19 cellular contexts compared by ENCODE assay signal in the genomic region with DNA sequence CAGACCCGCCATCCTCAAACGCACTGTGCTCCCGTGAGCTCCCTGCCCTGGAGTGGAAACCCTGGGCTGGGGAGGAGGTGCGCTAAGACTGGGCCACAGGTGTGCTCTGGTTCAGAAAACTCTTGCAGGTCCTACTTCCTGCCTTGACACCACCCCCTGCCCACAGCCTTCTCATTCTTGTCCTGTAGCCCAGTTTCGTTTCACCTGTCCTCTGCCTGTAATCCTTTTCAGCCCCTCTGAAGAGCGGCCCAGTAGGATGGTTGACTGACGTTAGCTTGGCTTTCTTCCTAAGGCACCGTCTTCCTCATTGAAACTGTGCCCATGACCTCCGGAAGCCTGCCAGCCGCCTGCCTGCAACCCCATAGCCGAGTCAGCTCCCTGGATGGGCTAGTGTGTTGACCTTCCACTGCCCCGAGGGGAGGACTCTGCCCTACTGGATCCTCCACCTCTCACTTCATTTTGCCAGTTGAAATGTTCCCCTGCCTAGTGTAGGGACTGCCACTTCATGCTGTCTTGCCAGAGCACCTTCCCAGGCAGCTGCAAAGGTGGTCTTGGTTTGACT.
"Had no signal": no experiment of that assay in that cellular context is flagged by ENCODE, and none has a peak within 500 bp of the region (broad histone marks: within the 10 kb centered on the region; RNA-seq: fewer than 3 reads in every experiment).

No MANE protein-coding gene starts in this region.

- H3K9me3 ChIP-seq: mucosa of descending colon, pancreas, sigmoid colon, stomach, upper lobe of right lung had no signal

- H3K27me3 ChIP-seq: pancreas, sigmoid colon, stomach, upper lobe of right lung had no signal

- H3K27ac ChIP-seq: coronary artery, pancreas, sigmoid colon, stomach, upper lobe of right lung had no signal

- ATAC-seq: activated CD8-positive, alpha-beta T cell treated with anti-CD3 and anti-CD28 coated beads for 36 hours; mucosa of descending colon; upper lobe of right lung had no signal

- H3K4me1 Mint-ChIP-seq: activated CD4-positive, alpha-beta T cell treated with anti-CD3 and anti-CD28 coated beads, Interleukin-2, amount 10 ng/mL, durations not matched to agents 24 days and 14 days; memory B cell had no signal

- H3K27me3 Mint-ChIP-seq: activated CD4-positive, alpha-beta T cell treated with anti-CD3 and anti-CD28 coated beads, Interleukin-2, amount 10 ng/mL, durations not matched to agents 24 days and 14 days had no signal

- H3K36me3 Mint-ChIP-seq: memory B cell; naive B cell; stimulated activated effector memory CD8-positive, alpha-beta T cell treated with anti-CD3 and anti-CD28 coated beads, Interleukin-12 subunit alpha, Interleukin-12 subunit beta, amount 100 ng/mL, for 72 hours had no signal

- H3K4me3 ChIP-seq: coronary artery, mucosa of descending colon, pancreas, sigmoid colon, stomach, upper lobe of right lung had no signal

- H3K9me3 Mint-ChIP-seq: activated CD4-positive, alpha-beta T cell treated with anti-CD3 and anti-CD28 coated beads, Interleukin-2, amount 10 ng/mL, durations not matched to agents 24 days and 14 days; activated CD8-positive, alpha-beta T cell treated with anti-CD3 and anti-CD28 coated beads for 36 hours; activated naive CD4-positive, alpha-beta T cell treated with anti-CD3 and anti-CD28 coated beads for 36 hours; activated T-cell treated with anti-CD3 and anti-CD28 coated beads, Interleukin-2, amount 50 U/mL, for 24 hours; memory B cell; stimulated activated effector memory CD8-positive, alpha-beta T cell treated with anti-CD3 and anti-CD28 coated beads, Interleukin-12 subunit alpha, Interleukin-12 subunit beta, amount 100 ng/mL, for 72 hours had no signal

- H3K36me3 ChIP-seq: pancreas, sigmoid colon, stomach, upper lobe of right lung had no signal

- H3K27ac Mint-ChIP-seq: activated CD4-positive, alpha-beta T cell treated with anti-CD3 and anti-CD28 coated beads, Interleukin-2, amount 10 ng/mL, durations not matched to agents 24 days and 14 days; activated CD8-positive, alpha-beta T cell treated with anti-CD3 and anti-CD28 coated beads for 36 hours; activated naive CD4-positive, alpha-beta T cell treated with anti-CD3 and anti-CD28 coated beads for 36 hours; activated T-cell treated with anti-CD3 and anti-CD28 coated beads, Interleukin-2, amount 50 U/mL, for 24 hours; memory B cell; naive B cell; stimulated activated effector memory CD8-positive, alpha-beta T cell treated with anti-CD3 and anti-CD28 coated beads, Interleukin-12 subunit alpha, Interleukin-12 subunit beta, amount 100 ng/mL, for 72 hours had no signal

- H3K4me3 Mint-ChIP-seq: activated CD4-positive, alpha-beta T cell treated with anti-CD3 and anti-CD28 coated beads, Interleukin-2, amount 10 ng/mL, durations not matched to agents 24 days and 14 days; activated CD8-positive, alpha-beta T cell treated with anti-CD3 and anti-CD28 coated beads for 36 hours; activated naive CD4-positive, alpha-beta T cell treated with anti-CD3 and anti-CD28 coated beads for 36 hours; activated T-cell treated with anti-CD3 and anti-CD28 coated beads, Interleukin-2, amount 50 U/mL, for 24 hours; memory B cell; naive B cell; stimulated activated effector memory CD8-positive, alpha-beta T cell treated with anti-CD3 and anti-CD28 coated beads, Interleukin-12 subunit alpha, Interleukin-12 subunit beta, amount 100 ng/mL, for 72 hours had no signal

- DNase-seq: activated CD4-positive, alpha-beta T cell treated with anti-CD3 and anti-CD28 coated beads, Interleukin-2, amount 10 ng/mL, durations not matched to agents 24 days and 14 days; activated CD4-positive, CD25-positive, alpha-beta regulatory T cell; activated CD8-positive, alpha-beta T cell treated with anti-CD3 and anti-CD28 coated beads for 36 hours; activated naive CD4-positive, alpha-beta T cell treated with anti-CD3 and anti-CD28 coated beads for 36 hours; activated T-cell treated with anti-CD3 and anti-CD28 coated beads, Interleukin-2, amount 50 U/mL, for 24 hours; erythroblast; foreskin melanocyte; mucosa of descending colon; naive B cell; pancreas; sigmoid colon; stimulated activated CD4-positive, alpha-beta T cell treated with anti-CD3 and anti-CD28 coated beads, Interleukin-4, amount 100 ng/mL, for 24 hours; stomach; T-helper 1 cell; T-helper 9 cell; upper lobe of right lung had no signal
